Comparison of ENCODE assay signal across 1 cellular context in genomic region chr11:111300569-111300968, GRCh38.
TF ChIP-seq lines count a peak whose summit lies in the region.

No MANE protein-coding gene starts in this region.

TF ChIP-seq in HepG2, 621 proteins besides CTCF, POLR2A, EP300 and RAD21:
- TF ChIP-seq ZNF224 (CRISPR knock-in tag; IDR thresholded peaks at IDR 0.05) (no peak), CHCHD3 (CRISPR knock-in tag; IDR thresholded peaks at IDR 0.05) (no peak), NCOR1 (IDR thresholded peaks at IDR 0.05; ENCODE audit: borderline replicate concordance, low read length) (no peak), PAF1 (CRISPR knock-in tag; IDR thresholded peaks at IDR 0.05) (no peak), TGIF2 (CRISPR knock-in tag; IDR thresholded peaks at IDR 0.05) (no peak), MYC (CRISPR knock-in tag; IDR thresholded peaks at IDR 0.05; ENCODE audit: borderline replicate concordance) (no peak), KDM6A (CRISPR knock-in tag; IDR thresholded peaks at IDR 0.05; ENCODE audit: low read depth) (no peak), MEIS1 (CRISPR knock-in tag; IDR thresholded peaks at IDR 0.05; ENCODE audit: borderline replicate concordance) (no peak), RFX3 (CRISPR knock-in tag; IDR thresholded peaks at IDR 0.05) (no peak), SMAD1 (CRISPR knock-in tag; IDR thresholded peaks at IDR 0.05; ENCODE audit: borderline replicate concordance, low read depth) (no peak), DMAP1 (CRISPR knock-in tag; IDR thresholded peaks at IDR 0.05) (no peak), ZNF749 (CRISPR knock-in tag; IDR thresholded peaks at IDR 0.05; ENCODE audit: borderline replicate concordance) (0 out of 2 replicates have a peak, but pooled peaks have one; percentile 5), GMEB2 (CRISPR knock-in tag; IDR thresholded peaks at IDR 0.05; ENCODE audit: low read depth) (no peak), U2AF1 (optimal IDR thresholded peaks at IDR 0.05; ENCODE audit: low read depth, low read length) (no peak), RNF2 (conservative IDR thresholded peaks at IDR 0.05; ENCODE audit: low read depth) (no peak), EED (CRISPR knock-in tag; IDR thresholded peaks at IDR 0.05) (no peak), ZNF766 (CRISPR knock-in tag; IDR thresholded peaks at IDR 0.05; ENCODE audit: borderline replicate concordance) (no peak), PREB (CRISPR knock-in tag; IDR thresholded peaks at IDR 0.05) (no peak), IRF2 (CRISPR knock-in tag; IDR thresholded peaks at IDR 0.05) (0 out of 2 replicates have a peak, but pooled peaks have one; percentile 26), ZBTB38 (CRISPR knock-in tag; IDR thresholded peaks at IDR 0.05) (peak; percentile 90), ZBTB33 (CRISPR knock-in tag; IDR thresholded peaks at IDR 0.05) (peak; percentile 34; the same call in 1 of the 2 replicates)
- TF ChIP-seq, protein P1, sequence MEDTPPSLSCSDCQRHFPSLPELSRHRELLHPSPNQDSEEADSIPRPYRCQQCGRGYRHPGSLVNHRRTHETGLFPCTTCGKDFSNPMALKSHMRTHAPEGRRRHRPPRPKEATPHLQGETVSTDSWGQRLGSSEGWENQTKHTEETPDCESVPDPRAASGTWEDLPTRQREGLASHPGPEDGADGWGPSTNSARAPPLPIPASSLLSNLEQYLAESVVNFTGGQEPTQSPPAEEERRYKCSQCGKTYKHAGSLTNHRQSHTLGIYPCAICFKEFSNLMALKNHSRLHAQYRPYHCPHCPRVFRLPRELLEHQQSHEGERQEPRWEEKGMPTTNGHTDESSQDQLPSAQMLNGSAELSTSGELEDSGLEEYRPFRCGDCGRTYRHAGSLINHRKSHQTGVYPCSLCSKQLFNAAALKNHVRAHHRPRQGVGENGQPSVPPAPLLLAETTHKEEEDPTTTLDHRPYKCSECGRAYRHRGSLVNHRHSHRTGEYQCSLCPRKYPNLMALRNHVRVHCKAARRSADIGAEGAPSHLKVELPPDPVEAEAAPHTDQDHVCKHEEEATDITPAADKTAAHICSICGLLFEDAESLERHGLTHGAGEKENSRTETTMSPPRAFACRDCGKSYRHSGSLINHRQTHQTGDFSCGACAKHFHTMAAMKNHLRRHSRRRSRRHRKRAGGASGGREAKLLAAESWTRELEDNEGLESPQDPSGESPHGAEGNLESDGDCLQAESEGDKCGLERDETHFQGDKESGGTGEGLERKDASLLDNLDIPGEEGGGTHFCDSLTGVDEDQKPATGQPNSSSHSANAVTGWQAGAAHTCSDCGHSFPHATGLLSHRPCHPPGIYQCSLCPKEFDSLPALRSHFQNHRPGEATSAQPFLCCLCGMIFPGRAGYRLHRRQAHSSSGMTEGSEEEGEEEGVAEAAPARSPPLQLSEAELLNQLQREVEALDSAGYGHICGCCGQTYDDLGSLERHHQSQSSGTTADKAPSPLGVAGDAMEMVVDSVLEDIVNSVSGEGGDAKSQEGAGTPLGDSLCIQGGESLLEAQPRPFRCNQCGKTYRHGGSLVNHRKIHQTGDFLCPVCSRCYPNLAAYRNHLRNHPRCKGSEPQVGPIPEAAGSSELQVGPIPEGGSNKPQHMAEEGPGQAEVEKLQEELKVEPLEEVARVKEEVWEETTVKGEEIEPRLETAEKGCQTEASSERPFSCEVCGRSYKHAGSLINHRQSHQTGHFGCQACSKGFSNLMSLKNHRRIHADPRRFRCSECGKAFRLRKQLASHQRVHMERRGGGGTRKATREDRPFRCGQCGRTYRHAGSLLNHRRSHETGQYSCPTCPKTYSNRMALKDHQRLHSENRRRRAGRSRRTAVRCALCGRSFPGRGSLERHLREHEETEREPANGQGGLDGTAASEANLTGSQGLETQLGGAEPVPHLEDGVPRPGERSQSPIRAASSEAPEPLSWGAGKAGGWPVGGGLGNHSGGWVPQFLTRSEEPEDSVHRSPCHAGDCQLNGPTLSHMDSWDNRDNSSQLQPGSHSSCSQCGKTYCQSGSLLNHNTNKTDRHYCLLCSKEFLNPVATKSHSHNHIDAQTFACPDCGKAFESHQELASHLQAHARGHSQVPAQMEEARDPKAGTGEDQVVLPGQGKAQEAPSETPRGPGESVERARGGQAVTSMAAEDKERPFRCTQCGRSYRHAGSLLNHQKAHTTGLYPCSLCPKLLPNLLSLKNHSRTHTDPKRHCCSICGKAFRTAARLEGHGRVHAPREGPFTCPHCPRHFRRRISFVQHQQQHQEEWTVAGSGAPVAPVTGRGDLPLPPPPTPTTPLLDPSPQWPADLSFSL (CRISPR knock-in tag; IDR thresholded peaks at IDR 0.05): no peak
- TF ChIP-seq, protein P2, sequence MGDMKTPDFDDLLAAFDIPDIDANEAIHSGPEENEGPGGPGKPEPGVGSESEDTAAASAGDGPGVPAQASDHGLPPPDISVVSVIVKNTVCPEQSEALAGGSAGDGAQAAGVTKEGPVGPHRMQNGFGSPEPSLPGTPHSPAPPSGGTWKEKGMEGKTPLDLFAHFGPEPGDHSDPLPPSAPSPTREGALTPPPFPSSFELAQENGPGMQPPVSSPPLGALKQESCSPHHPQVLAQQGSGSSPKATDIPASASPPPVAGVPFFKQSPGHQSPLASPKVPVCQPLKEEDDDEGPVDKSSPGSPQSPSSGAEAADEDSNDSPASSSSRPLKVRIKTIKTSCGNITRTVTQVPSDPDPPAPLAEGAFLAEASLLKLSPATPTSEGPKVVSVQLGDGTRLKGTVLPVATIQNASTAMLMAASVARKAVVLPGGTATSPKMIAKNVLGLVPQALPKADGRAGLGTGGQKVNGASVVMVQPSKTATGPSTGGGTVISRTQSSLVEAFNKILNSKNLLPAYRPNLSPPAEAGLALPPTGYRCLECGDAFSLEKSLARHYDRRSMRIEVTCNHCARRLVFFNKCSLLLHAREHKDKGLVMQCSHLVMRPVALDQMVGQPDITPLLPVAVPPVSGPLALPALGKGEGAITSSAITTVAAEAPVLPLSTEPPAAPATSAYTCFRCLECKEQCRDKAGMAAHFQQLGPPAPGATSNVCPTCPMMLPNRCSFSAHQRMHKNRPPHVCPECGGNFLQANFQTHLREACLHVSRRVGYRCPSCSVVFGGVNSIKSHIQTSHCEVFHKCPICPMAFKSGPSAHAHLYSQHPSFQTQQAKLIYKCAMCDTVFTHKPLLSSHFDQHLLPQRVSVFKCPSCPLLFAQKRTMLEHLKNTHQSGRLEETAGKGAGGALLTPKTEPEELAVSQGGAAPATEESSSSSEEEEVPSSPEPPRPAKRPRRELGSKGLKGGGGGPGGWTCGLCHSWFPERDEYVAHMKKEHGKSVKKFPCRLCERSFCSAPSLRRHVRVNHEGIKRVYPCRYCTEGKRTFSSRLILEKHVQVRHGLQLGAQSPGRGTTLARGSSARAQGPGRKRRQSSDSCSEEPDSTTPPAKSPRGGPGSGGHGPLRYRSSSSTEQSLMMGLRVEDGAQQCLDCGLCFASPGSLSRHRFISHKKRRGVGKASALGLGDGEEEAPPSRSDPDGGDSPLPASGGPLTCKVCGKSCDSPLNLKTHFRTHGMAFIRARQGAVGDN (CRISPR knock-in tag; IDR thresholded peaks at IDR 0.05): peak; percentile 13; the same call in 1 of the 2 replicates
- TF ChIP-seq, protein P3, sequence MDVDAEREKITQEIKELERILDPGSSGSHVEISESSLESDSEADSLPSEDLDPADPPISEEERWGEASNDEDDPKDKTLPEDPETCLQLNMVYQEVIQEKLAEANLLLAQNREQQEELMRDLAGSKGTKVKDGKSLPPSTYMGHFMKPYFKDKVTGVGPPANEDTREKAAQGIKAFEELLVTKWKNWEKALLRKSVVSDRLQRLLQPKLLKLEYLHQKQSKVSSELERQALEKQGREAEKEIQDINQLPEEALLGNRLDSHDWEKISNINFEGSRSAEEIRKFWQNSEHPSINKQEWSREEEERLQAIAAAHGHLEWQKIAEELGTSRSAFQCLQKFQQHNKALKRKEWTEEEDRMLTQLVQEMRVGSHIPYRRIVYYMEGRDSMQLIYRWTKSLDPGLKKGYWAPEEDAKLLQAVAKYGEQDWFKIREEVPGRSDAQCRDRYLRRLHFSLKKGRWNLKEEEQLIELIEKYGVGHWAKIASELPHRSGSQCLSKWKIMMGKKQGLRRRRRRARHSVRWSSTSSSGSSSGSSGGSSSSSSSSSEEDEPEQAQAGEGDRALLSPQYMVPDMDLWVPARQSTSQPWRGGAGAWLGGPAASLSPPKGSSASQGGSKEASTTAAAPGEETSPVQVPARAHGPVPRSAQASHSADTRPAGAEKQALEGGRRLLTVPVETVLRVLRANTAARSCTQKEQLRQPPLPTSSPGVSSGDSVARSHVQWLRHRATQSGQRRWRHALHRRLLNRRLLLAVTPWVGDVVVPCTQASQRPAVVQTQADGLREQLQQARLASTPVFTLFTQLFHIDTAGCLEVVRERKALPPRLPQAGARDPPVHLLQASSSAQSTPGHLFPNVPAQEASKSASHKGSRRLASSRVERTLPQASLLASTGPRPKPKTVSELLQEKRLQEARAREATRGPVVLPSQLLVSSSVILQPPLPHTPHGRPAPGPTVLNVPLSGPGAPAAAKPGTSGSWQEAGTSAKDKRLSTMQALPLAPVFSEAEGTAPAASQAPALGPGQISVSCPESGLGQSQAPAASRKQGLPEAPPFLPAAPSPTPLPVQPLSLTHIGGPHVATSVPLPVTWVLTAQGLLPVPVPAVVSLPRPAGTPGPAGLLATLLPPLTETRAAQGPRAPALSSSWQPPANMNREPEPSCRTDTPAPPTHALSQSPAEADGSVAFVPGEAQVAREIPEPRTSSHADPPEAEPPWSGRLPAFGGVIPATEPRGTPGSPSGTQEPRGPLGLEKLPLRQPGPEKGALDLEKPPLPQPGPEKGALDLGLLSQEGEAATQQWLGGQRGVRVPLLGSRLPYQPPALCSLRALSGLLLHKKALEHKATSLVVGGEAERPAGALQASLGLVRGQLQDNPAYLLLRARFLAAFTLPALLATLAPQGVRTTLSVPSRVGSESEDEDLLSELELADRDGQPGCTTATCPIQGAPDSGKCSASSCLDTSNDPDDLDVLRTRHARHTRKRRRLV (CRISPR knock-in tag; IDR thresholded peaks at IDR 0.05): no peak
